ENCODE assay signal across 1 cellular context in genomic region chr6:139474145-139475108, GRCh38.
TF ChIP-seq lines count a peak whose summit lies in the region.

No MANE protein-coding gene starts in this region.

TF ChIP-seq in GM23338, 12 proteins besides CTCF, POLR2A, EP300 and RAD21:
- TF ChIP-seq, protein P1, sequence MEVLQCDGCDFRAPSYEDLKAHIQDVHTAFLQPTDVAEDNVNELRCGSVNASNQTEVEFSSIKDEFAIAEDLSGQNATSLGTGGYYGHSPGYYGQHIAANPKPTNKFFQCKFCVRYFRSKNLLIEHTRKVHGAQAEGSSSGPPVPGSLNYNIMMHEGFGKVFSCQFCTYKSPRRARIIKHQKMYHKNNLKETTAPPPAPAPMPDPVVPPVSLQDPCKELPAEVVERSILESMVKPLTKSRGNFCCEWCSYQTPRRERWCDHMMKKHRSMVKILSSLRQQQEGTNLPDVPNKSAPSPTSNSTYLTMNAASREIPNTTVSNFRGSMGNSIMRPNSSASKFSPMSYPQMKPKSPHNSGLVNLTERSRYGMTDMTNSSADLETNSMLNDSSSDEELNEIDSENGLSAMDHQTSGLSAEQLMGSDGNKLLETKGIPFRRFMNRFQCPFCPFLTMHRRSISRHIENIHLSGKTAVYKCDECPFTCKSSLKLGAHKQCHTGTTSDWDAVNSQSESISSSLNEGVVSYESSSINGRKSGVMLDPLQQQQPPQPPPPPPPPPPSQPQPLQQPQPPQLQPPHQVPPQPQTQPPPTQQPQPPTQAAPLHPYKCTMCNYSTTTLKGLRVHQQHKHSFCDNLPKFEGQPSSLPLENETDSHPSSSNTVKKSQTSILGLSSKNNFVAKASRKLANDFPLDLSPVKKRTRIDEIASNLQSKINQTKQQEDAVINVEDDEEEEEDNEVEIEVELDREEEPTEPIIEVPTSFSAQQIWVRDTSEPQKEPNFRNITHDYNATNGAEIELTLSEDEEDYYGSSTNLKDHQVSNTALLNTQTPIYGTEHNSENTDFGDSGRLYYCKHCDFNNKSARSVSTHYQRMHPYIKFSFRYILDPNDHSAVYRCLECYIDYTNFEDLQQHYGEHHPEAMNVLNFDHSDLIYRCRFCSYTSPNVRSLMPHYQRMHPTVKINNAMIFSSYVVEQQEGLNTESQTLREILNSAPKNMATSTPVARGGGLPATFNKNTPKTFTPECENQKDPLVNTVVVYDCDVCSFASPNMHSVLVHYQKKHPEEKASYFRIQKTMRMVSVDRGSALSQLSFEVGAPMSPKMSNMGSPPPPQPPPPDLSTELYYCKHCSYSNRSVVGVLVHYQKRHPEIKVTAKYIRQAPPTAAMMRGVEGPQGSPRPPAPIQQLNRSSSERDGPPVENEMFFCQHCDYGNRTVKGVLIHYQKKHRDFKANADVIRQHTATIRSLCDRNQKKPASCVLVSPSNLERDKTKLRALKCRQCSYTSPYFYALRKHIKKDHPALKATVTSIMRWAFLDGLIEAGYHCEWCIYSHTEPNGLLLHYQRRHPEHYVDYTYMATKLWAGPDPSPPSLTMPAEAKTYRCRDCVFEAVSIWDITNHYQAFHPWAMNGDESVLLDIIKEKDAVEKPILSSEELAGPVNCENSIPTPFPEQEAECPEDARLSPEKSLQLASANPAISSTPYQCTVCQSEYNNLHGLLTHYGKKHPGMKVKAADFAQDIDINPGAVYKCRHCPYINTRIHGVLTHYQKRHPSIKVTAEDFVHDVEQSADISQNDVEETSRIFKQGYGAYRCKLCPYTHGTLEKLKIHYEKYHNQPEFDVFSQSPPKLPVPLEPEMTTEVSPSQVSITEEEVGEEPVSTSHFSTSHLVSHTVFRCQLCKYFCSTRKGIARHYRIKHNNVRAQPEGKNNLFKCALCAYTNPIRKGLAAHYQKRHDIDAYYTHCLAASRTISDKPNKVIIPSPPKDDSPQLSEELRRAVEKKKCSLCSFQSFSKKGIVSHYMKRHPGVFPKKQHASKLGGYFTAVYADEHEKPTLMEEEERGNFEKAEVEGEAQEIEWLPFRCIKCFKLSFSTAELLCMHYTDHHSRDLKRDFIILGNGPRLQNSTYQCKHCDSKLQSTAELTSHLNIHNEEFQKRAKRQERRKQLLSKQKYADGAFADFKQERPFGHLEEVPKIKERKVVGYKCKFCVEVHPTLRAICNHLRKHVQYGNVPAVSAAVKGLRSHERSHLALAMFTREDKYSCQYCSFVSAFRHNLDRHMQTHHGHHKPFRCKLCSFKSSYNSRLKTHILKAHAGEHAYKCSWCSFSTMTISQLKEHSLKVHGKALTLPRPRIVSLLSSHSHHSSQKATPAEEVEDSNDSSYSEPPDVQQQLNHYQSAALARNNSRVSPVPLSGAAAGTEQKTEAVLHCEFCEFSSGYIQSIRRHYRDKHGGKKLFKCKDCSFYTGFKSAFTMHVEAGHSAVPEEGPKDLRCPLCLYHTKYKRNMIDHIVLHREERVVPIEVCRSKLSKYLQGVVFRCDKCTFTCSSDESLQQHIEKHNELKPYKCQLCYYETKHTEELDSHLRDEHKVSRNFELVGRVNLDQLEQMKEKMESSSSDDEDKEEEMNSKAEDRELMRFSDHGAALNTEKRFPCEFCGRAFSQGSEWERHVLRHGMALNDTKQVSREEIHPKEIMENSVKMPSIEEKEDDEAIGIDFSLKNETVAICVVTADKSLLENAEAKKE (CRISPR knock-in tag; IDR thresholded peaks at IDR 0.05): no peak
- peak; percentile 47; the same call in 1 of the 2 replicates for TF ChIP-seq CREB1 (CRISPR knock-in tag; IDR thresholded peaks at IDR 0.05; ENCODE audit: low read depth)
